9 cellular contexts compared by ENCODE assay signal in the genomic region with DNA sequence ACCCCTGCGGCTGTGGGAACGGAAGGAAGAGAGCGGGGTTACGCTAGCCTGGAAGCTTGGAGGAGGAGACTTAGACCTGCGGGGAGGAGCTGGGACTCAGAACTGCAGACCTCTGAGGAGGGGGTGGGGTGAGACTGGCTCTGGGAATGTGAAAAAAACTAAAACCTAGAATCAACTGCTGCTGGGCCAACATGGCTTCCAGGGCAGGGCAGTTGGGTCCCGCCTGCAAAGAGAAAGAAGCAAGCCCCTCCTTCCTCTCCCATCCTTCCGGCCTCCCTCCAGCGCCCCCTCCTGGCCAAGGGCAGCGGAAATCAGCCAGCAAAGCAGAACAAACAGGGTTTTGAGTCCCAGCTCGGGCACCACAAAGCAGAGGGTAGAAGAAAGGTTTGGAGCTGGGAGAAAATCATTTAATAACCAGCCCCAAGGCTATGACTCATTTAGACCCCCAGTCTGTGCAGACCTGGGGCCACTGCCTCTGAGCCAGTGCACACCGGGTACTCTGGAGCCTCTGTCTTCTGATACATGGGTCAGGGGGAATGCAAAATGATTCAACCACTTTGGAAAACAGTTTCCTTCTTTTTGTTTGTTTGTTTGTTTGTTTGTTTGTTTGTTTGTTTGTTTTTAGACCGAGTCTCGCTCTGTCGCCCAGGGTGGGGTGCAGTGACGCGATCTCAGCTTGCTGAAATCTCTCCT. TPM values are rescaled to one million over a fixed set of nuclear protein-coding genes. Genes with fewer than 3 reads are reported as not detected.
DNase-seq lines count a peak whose midpoint lies in the region; ATAC-seq and TF ChIP-seq lines count a peak whose summit lies in the region.
"Had no signal": no experiment of that assay in that cellular context is flagged by ENCODE, and none has a peak within 500 bp of the region (broad histone marks: within the 10 kb centered on the region; RNA-seq: fewer than 3 reads in every experiment).

No MANE protein-coding gene starts in this region.

- peak; percentile 35 for TF ChIP-seq CTCF in colonic mucosa (IDR thresholded peaks at IDR 0.05)
- peak; percentile 64 for TF ChIP-seq CTCF in mesothelial cell of epicardium (IDR thresholded peaks at IDR 0.05; ENCODE audit: unreplicated experiment)

- no peaks in the 10 kb centered on the region for H3K9me3 Mint-ChIP-seq in activated CD4-positive, alpha-beta T cell treated with anti-CD3 and anti-CD28 coated beads for 36 hours (ENCODE audit: low read depth)
- H3K9me3 Mint-ChIP-seq in mesothelial cell of epicardium: no peaks in the 10 kb centered on the region

- H3K4me3 ChIP-seq in colonic mucosa: no peak overlapping the region

- POLR2A ChIA-PET in activated CD4-positive, alpha-beta T cell treated with anti-CD3 and anti-CD28 coated beads for 36 hours (lab: Charles Lee): interaction anchor here (1.2 kb wide), 1 partner anchor 78 kb away, joined by 6 read pairs; a partner anchor contains a TSS

- peak; percentile 48 for DNase-seq in NCI-H2029 (lab: John Stamatoyannopoulos, UW)
- no peak for DNase-seq in NCI-H2029 treated with DMSO at 0.1 percent for 48 hours (lab: John Stamatoyannopoulos, UW)
- peak; percentile 39 for DNase-seq in NCI-H1092 treated with DMSO at 0.1 percent for 48 hours (lab: John Stamatoyannopoulos, UW)
- DNase-seq in activated CD4-positive, alpha-beta T cell treated with anti-CD3 and anti-CD28 coated beads for 36 hours: peak; percentile 96
- peak; percentile 75 for DNase-seq in colonic mucosa
- peak in 1 of 2 experiments; percentile 72 for DNase-seq in mesothelial cell of epicardium (ENCODE audit: low spot score in 2 of 2, unreplicated experiment in 2 of 2)
- DNase-seq in stimulated activated CD8-positive, alpha-beta memory T cell treated with anti-CD3 and anti-CD28 coated beads, Interleukin-4, amount 100 ng/mL, for 48 hours: peak; percentile 97
- no peak for DNase-seq in inferior parietal cortex (ENCODE audit: extremely low spot score)

- peak overlapping the region; percentile 84 for H3K27ac Mint-ChIP-seq in activated CD4-positive, alpha-beta T cell treated with anti-CD3 and anti-CD28 coated beads for 36 hours
- no peak overlapping the region for H3K27ac Mint-ChIP-seq in mesothelial cell of epicardium

- no peaks in the 10 kb centered on the region for H3K36me3 ChIP-seq in colonic mucosa

- peaks cover 7% of the 10 kb centered on the region for H3K27me3 Mint-ChIP-seq in activated CD4-positive, alpha-beta T cell treated with anti-CD3 and anti-CD28 coated beads for 36 hours
- H3K27me3 Mint-ChIP-seq in mesothelial cell of epicardium (ENCODE audit: low read depth): peaks cover 44% of the 10 kb centered on the region

- H3K4me3 Mint-ChIP-seq in activated CD4-positive, alpha-beta T cell treated with anti-CD3 and anti-CD28 coated beads for 36 hours: peak overlapping the region; percentile 45
- H3K4me3 Mint-ChIP-seq in mesothelial cell of epicardium: no peak overlapping the region

- H3K4me1 Mint-ChIP-seq in activated CD4-positive, alpha-beta T cell treated with anti-CD3 and anti-CD28 coated beads for 36 hours: peaks cover 14% of the 10 kb centered on the region
- peaks cover 6% of the 10 kb centered on the region for H3K4me1 Mint-ChIP-seq in mesothelial cell of epicardium

- intact Hi-C loops in activated CD4-positive, alpha-beta T cell treated with anti-CD3 and anti-CD28 coated beads for 36 hours (cut with DNase I, micrococcal nuclease): loop anchor here in 1 of 2 experiments (1.0 kb wide), 2 partner anchors 71 to 77 kb away; a partner anchor contains a TSS
- intact Hi-C loops in colonic mucosa (cut with DNase I): loop anchor here (10.0 kb wide), 2 partner anchors 121 to 191 kb away; no protein-coding TSS in a partner anchor

- H3K4me1 ChIP-seq in colonic mucosa: no peaks in the 10 kb centered on the region

- H3K9me3 ChIP-seq in colonic mucosa: no peaks in the 10 kb centered on the region

- no peaks in the 10 kb centered on the region for H3K27me3 ChIP-seq in colonic mucosa

- no peak overlapping the region for H3K27ac ChIP-seq in colonic mucosa

- no peaks in the 10 kb centered on the region for H3K36me3 Mint-ChIP-seq in activated CD4-positive, alpha-beta T cell treated with anti-CD3 and anti-CD28 coated beads for 36 hours (ENCODE audit: low read depth)
- H3K36me3 Mint-ChIP-seq in mesothelial cell of epicardium: no peaks in the 10 kb centered on the region

- CTCF ChIA-PET in activated CD4-positive, alpha-beta T cell treated with anti-CD3 and anti-CD28 coated beads for 36 hours (lab: Charles Lee): interaction anchor here (0.6 to 5.8 kb wide), 27 partner anchors 8 to 267 kb away, joined by 3 to 60 read pairs (median 5); a partner anchor contains a TSS

- H3K9ac ChIP-seq in colonic mucosa (ENCODE audit: low read depth in 2 of 2, low read length in 2 of 2): no peak overlapping the region

- ATAC-seq in activated CD4-positive, alpha-beta T cell treated with anti-CD3 and anti-CD28 coated beads for 36 hours: peak; percentile 85

RNA-seq across cellular contexts. Expression of a gene that starts 7.3 kb away (rescaled TPM):
- total RNA-seq in activated CD4-positive, alpha-beta T cell treated with anti-CD3 and anti-CD28 coated beads for 36 hours: 1 to 10 TPM; 3.8 to 3.9 TPM
- total RNA-seq in colonic mucosa (1 to 10 TPM; 4.4 to 8.5 TPM), mesothelial cell of epicardium (not detected in 3 replicates)
- total RNA-seq: pulmonary artery endothelial cell had no signal

RNA-seq across cellular contexts. Expression of a gene that starts 36.7 kb away (rescaled TPM):
- total RNA-seq in activated CD4-positive, alpha-beta T cell treated with anti-CD3 and anti-CD28 coated beads for 36 hours: not detected
- total RNA-seq in colonic mucosa (not detected), mesothelial cell of epicardium (not detected in 3 replicates)
- total RNA-seq: pulmonary artery endothelial cell had no signal

RNA-seq across cellular contexts. Expression of a gene that starts 59.9 kb away (rescaled TPM):
- total RNA-seq in activated CD4-positive, alpha-beta T cell treated with anti-CD3 and anti-CD28 coated beads for 36 hours: under 1 TPM; 0.30 to 0.54 TPM
- total RNA-seq in colonic mucosa (1 to 10 TPM; 2.1 to 5.2 TPM), mesothelial cell of epicardium (0.38 to 0.56 TPM (median 0.38 TPM) in 3 replicates)

Comparison
In these comparisons a context has a peak if more than half of its experiments do, and no peak if none do; other contexts are left out.
1. DNase-seq: peak in NCI-H2029 (single experiment), NCI-H1092 treated with DMSO at 0.1 percent for 48 hours (single experiment), activated CD4-positive, alpha-beta T cell treated with anti-CD3 and anti-CD28 coated beads for 36 hours (single experiment), colonic mucosa (single experiment) and stimulated activated CD8-positive, alpha-beta memory T cell treated with anti-CD3 and anti-CD28 coated beads, Interleukin-4, amount 100 ng/mL, for 48 hours (single experiment); none in NCI-H2029 treated with DMSO at 0.1 percent for 48 hours (single experiment) and inferior parietal cortex (single experiment).